In the genomic region with DNA sequence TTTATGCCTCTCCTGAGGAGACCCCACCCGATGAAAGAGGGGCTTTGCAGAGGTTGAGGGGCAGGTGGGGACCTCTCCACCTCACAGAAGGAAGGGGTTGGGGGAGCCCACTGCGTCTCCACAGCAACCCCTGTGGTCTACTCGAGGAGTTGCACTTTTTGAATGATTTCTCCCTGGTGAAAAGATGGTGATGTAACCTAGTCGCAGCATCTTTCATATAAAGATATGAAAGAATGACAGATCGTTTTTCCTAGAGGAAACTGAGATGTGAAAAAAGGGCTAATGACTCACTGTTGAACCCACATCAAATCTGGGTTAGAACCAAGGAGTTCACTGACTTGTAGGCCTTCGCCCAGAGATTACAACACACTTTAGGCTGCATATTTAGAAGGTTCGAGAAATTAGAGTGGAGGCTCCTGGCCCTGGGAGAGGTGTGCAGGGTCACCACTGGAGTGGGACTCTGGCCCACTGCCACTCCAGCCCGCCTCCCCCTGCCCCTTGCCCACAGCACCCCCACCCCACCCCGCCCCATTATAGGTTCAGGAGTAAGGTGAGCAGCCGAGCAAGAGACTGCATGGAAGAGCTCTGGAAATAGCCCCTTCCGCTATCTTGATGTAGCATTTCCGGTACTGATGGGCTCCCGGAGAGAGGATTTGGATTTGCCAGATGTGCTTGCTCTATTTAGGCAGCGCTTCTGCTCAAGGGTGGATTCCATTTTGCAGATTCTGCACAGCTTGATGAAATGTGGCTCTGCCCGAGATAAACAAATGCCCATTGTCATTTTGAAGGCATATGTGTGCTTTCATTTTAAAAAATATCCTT, we compare ENCODE assay signal across 8 cellular contexts. TPM values are rescaled to one million over a fixed set of nuclear protein-coding genes. Genes with fewer than 3 reads are reported as not detected.
A peak's percentile ranks its signal among the peaks of the same experiment; 100 is the strongest.
DNase-seq lines count a peak whose midpoint lies in the region; ATAC-seq and FAIRE-seq lines count a peak whose summit lies in the region.

No MANE protein-coding gene starts in this region.

- no peak for FAIRE-seq in HTR-8/SVneo (lab: Jason Lieb, UNC)

- peaks cover 33% of the 10 kb centered on the region for H3K27me3 Mint-ChIP-seq in activated CD8-positive, alpha-beta T cell treated with anti-CD3 and anti-CD28 coated beads, Interleukin-2, amount 10 ng/mL, durations not matched to agents 7 days and 5 days (ENCODE audit: low read depth)

- DNase-seq in Caki2 (ENCODE audit: low read depth) = peak; percentile 62
- DNase-seq in HTR-8/SVneo (ENCODE audit: insufficient read length, low spot score) = peak; percentile 46
- peak; percentile 26 for DNase-seq in activated CD8-positive, alpha-beta T cell treated with anti-CD3 and anti-CD28 coated beads, Interleukin-2, amount 10 ng/mL, durations not matched to agents 7 days and 5 days
- peak; percentile 54 for DNase-seq in glomerular visceral epithelial cell (ENCODE audit: extremely low spot score)
- DNase-seq in stimulated activated CD4-positive, alpha-beta T cell treated with anti-CD3 and anti-CD28 coated beads, Interleukin-4, amount 100 ng/mL, for 1 hour = peak; percentile 18
- DNase-seq in NCI-H2081 (lab: John Stamatoyannopoulos, UW) = no peak
- no peak for DNase-seq in occipital lobe (lab: John Stamatoyannopoulos, UW)

- no peak overlapping the region for H3K27ac Mint-ChIP-seq in activated CD8-positive, alpha-beta T cell treated with anti-CD3 and anti-CD28 coated beads, Interleukin-2, amount 10 ng/mL, durations not matched to agents 7 days and 5 days

- ATAC-seq in GM21423 (IDR thresholded peaks at IDR 0.05; ENCODE audit: unreplicated experiment) = peak; percentile 71
- ATAC-seq in activated CD8-positive, alpha-beta T cell treated with anti-CD3 and anti-CD28 coated beads, Interleukin-2, amount 10 ng/mL, durations not matched to agents 7 days and 5 days = peak; percentile 65

- in situ Hi-C loops in Caki2 (cut with HindIII; ENCODE audit: low pct_unique_long_range_greater_than_20kb, low sequenced_read_pairs) = no loop called here

- peak overlapping the region; percentile 46 for H3K4me3 Mint-ChIP-seq in activated CD8-positive, alpha-beta T cell treated with anti-CD3 and anti-CD28 coated beads, Interleukin-2, amount 10 ng/mL, durations not matched to agents 7 days and 5 days

- POLR2A ChIA-PET in activated CD8-positive, alpha-beta T cell treated with anti-CD3 and anti-CD28 coated beads, Interleukin-2, amount 10 ng/mL, durations not matched to agents 7 days and 5 days (lab: Charles Lee) = no interaction called here

- H3K4me1 Mint-ChIP-seq in activated CD8-positive, alpha-beta T cell treated with anti-CD3 and anti-CD28 coated beads, Interleukin-2, amount 10 ng/mL, durations not matched to agents 7 days and 5 days (ENCODE audit: low read depth) = peaks cover 16% of the 10 kb centered on the region

- H3K36me3 Mint-ChIP-seq in activated CD8-positive, alpha-beta T cell treated with anti-CD3 and anti-CD28 coated beads, Interleukin-2, amount 10 ng/mL, durations not matched to agents 7 days and 5 days (ENCODE audit: low read depth) = no peaks in the 10 kb centered on the region

- H3K9me3 Mint-ChIP-seq in activated CD8-positive, alpha-beta T cell treated with anti-CD3 and anti-CD28 coated beads, Interleukin-2, amount 10 ng/mL, durations not matched to agents 7 days and 5 days (ENCODE audit: insufficient read depth) = no peaks in the 10 kb centered on the region

- CTCF ChIA-PET in activated CD8-positive, alpha-beta T cell treated with anti-CD3 and anti-CD28 coated beads, Interleukin-2, amount 10 ng/mL, durations not matched to agents 7 days and 5 days (lab: Charles Lee) = no interaction called here

RNA-seq across cellular contexts. Expression of a gene that starts 6.7 kb away (rescaled TPM):
- total RNA-seq in Caki2 (2014; rRNA removed; shearing (Covaris generic); ENCODE audit: low replicate concordance) = 17.2 and 21.8 TPM in 2 replicates
- not detected for total RNA-seq in activated CD8-positive, alpha-beta T cell treated with anti-CD3 and anti-CD28 coated beads, Interleukin-2, amount 10 ng/mL, durations not matched to agents 7 days and 5 days
- 61.8 TPM for total RNA-seq in occipital lobe

Comparison
In these comparisons a context has a peak if more than half of its experiments do, and no peak if none do; other contexts are left out.
1. DNase-seq: peak in Caki2 (single experiment), HTR-8/SVneo (single experiment), activated CD8-positive, alpha-beta T cell treated with anti-CD3 and anti-CD28 coated beads, Interleukin-2, amount 10 ng/mL, durations not matched to agents 7 days and 5 days (single experiment), glomerular visceral epithelial cell (single experiment) and stimulated activated CD4-positive, alpha-beta T cell treated with anti-CD3 and anti-CD28 coated beads, Interleukin-4, amount 100 ng/mL, for 1 hour (single experiment); none in NCI-H2081 (0 of 2) and occipital lobe (single experiment).
2. RNA of a gene that starts 6.7 kb away (total RNA-seq): 61.8 TPM in occipital lobe (single experiment) and 17.2 to 21.8 TPM in Caki2; not detected in activated CD8-positive, alpha-beta T cell treated with anti-CD3 and anti-CD28 coated beads, Interleukin-2, amount 10 ng/mL, durations not matched to agents 7 days and 5 days; every median in the first group is over 10 times any median in the second.